In genomic region chr5:90690317-90690716, GRCh38 we compare ENCODE assay signal across 22 cellular contexts.
"Had no signal": no experiment of that assay in that cellular context is flagged by ENCODE, and none has a peak within 500 bp of the region (broad histone marks: within the 10 kb centered on the region; RNA-seq: fewer than 3 reads in every experiment).

No MANE protein-coding gene starts in this region.

- H3K4me1 ChIP-seq: sigmoid colon, transverse colon had no signal

- ATAC-seq: left cardiac atrium; left ventricle myocardium superior; stimulated activated naive B cell treated with anti-CD40 and anti-IgM and Interleukin-4, amounts not matched to agents 10 μg/mL and 1 μg/mL and 100 μg/mL, for 72 hours; stimulated activated naive CD8-positive, alpha-beta T cell treated with anti-CD3 and anti-CD28 coated beads, Interleukin-15, amount 100 ng/mL, for 72 hours had no signal

- H3K4me2 ChIP-seq: hepatocyte had no signal

- H3K4me3 Mint-ChIP-seq: naive B cell; stimulated activated naive B cell treated with anti-CD40 and anti-IgM and Interleukin-4, amounts not matched to agents 10 μg/mL and 1 μg/mL and 100 μg/mL, for 72 hours; stimulated activated naive CD8-positive, alpha-beta T cell treated with anti-CD3 and anti-CD28 coated beads, Interleukin-15, amount 100 ng/mL, for 72 hours had no signal

- H3K27ac ChIP-seq: coronary artery, hepatocyte, neutrophil, sigmoid colon, skin epidermis, thoracic aorta, transverse colon had no signal

- H3K4me1 Mint-ChIP-seq: naive B cell; stimulated activated naive B cell treated with anti-CD40 and anti-IgM and Interleukin-4, amounts not matched to agents 10 μg/mL and 1 μg/mL and 100 μg/mL, for 72 hours; stimulated activated naive CD8-positive, alpha-beta T cell treated with anti-CD3 and anti-CD28 coated beads, Interleukin-15, amount 100 ng/mL, for 72 hours had no signal

- H3K9me3 Mint-ChIP-seq: stimulated activated naive B cell treated with anti-CD40 and anti-IgM and Interleukin-4, amounts not matched to agents 10 μg/mL and 1 μg/mL and 100 μg/mL, for 72 hours; stimulated activated naive CD8-positive, alpha-beta T cell treated with anti-CD3 and anti-CD28 coated beads, Interleukin-15, amount 100 ng/mL, for 72 hours had no signal

- H3K27me3 ChIP-seq: hepatocyte, neutrophil, sigmoid colon, transverse colon had no signal

- DNase-seq: effector CD8-positive, alpha-beta T cell; foreskin melanocyte; head of caudate nucleus; kidney; left cardiac atrium; left ventricle myocardium superior; mesenchymal stem cell; midbrain; naive B cell; posterior cingulate gyrus; sigmoid colon; stimulated activated CD4-positive, alpha-beta T cell treated with anti-CD3 and anti-CD28 coated beads, Interleukin-2, amount 100 ng/mL, for 24 hours; stimulated activated CD4-positive, alpha-beta T cell treated with anti-CD3 and anti-CD28 coated beads, Interleukin-4, amount 100 ng/mL, for 4 hours; stimulated activated naive B cell treated with anti-CD40 and anti-IgM and Interleukin-4, amounts not matched to agents 10 μg/mL and 1 μg/mL and 100 μg/mL, for 72 hours; stimulated activated naive CD8-positive, alpha-beta T cell treated with anti-CD3 and anti-CD28 coated beads, Interleukin-15, amount 100 ng/mL, for 72 hours; transverse colon had no signal

- H3K27me3 Mint-ChIP-seq: naive B cell; stimulated activated naive B cell treated with anti-CD40 and anti-IgM and Interleukin-4, amounts not matched to agents 10 μg/mL and 1 μg/mL and 100 μg/mL, for 72 hours; stimulated activated naive CD8-positive, alpha-beta T cell treated with anti-CD3 and anti-CD28 coated beads, Interleukin-15, amount 100 ng/mL, for 72 hours had no signal

- H2AFZ ChIP-seq: hepatocyte had no signal

- H3K27ac Mint-ChIP-seq: stimulated activated naive B cell treated with anti-CD40 and anti-IgM and Interleukin-4, amounts not matched to agents 10 μg/mL and 1 μg/mL and 100 μg/mL, for 72 hours had no signal

- H3K79me2 ChIP-seq: hepatocyte had no signal

- H3K4me3 ChIP-seq: coronary artery, hepatocyte, lung, sigmoid colon, skin epidermis, thoracic aorta, transverse colon had no signal

- H3K36me3 ChIP-seq: neutrophil, sigmoid colon, thoracic aorta, transverse colon had no signal

- H3K36me3 Mint-ChIP-seq: naive B cell had no signal

- H3K9me3 ChIP-seq: neutrophil, thoracic aorta, transverse colon had no signal
